In the genomic region with DNA sequence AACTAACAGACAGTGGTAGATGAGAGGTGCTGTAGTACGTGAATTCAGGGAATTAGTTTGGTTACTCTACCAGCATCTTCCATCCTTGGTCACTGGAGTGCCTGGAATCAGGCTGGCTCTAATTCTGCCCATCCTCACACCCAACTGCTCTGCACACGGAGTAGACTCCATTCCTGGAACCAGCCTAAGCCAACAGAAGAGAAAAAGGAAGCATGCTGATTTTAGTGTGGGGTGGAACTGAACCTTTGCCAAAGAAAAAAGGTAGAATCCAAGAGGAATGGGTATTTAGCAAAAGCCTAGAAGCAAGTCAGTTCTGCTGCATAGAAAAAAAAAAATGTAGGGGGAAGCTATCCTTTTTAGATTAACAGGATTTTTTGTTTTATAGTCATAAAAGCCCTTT, we compare ENCODE assay signal across 15 cellular contexts.
DNase-seq lines count a peak whose midpoint lies in the region; ATAC-seq, FAIRE-seq and TF ChIP-seq lines count a peak whose summit lies in the region.
"Had no signal": no experiment of that assay in that cellular context is flagged by ENCODE, and none has a peak within 500 bp of the region (broad histone marks: within the 10 kb centered on the region; RNA-seq: fewer than 3 reads in every experiment).

No MANE protein-coding gene starts in this region.

- H3K9me1 ChIP-seq in keratinocyte (ENCODE audit: control insufficient read depth, extremely low read depth, insufficient read depth, low read length): no peaks in the 10 kb centered on the region

- TF ChIP-seq POLR2A in GM12892 (IDR thresholded peaks at IDR 0.05; ENCODE audit: low read depth, low read length): no peak

- H4K20me1 ChIP-seq in BLaER1 (peaks cover 100% of the 10 kb centered on the region), keratinocyte (ENCODE audit: control insufficient read depth, extremely low read depth, insufficient read depth, low read length) (no peaks in the 10 kb centered on the region)

- H3K36me3 ChIP-seq in BLaER1 (peaks cover 100% of the 10 kb centered on the region), bronchial epithelial cell (ENCODE audit: control insufficient read depth, insufficient read depth, low read length) (no peaks in the 10 kb centered on the region), keratinocyte (ENCODE audit: control insufficient read depth in 2 of 2, extremely low read depth in 1 of 2, insufficient read depth in 2 of 2, low read length in 2 of 2) (peaks cover 0 to 2% of the 10 kb centered on the region in 2 experiments), mucosa of descending colon (ENCODE audit: low read depth) (no peaks in the 10 kb centered on the region)

- H2AFZ ChIP-seq in keratinocyte (ENCODE audit: control insufficient read depth, low read length): no peak overlapping the region

- H3K27ac ChIP-seq in BLaER1: peak overlapping the region; percentile 5; the same call in 1 of the 2 replicates
- peak overlapping the region; percentile 22 for H3K27ac ChIP-seq in keratinocyte (ENCODE audit: control insufficient read depth, insufficient read depth, low read length)

- intact Hi-C loops in mucosa of descending colon (cut with DNase I, micrococcal nuclease): no loop called here

- DNase-seq in GM12892 (ENCODE audit: insufficient read length): no peak
- no peak for DNase-seq in bronchial epithelial cell (ENCODE audit: low read depth)
- no peak for DNase-seq in keratinocyte (ENCODE audit: low read depth, low spot score)
- DNase-seq in T-helper 2 cell: no peak
- no peak for DNase-seq in mucosa of descending colon
- DNase-seq: 8988T; AML-193; CD4-positive, alpha-beta memory T cell; HCEC 1CT; HFFc6 had no signal

- TF ChIP-seq CTCF in bronchial epithelial cell (IDR thresholded peaks at IDR 0.05; ENCODE audit: insufficient read depth, low read length, severe bottlenecking) (no peak), keratinocyte (optimal IDR thresholded peaks at IDR 0.05 in 1 of 3, IDR thresholded peaks at IDR 0.05 in 1 of 3, conservative IDR thresholded peaks at IDR 0.05 in 1 of 3; ENCODE audit: extremely low read depth in 1 of 3, insufficient read depth in 2 of 3, low read length in 3 of 3) (no peak), mucosa of descending colon (IDR thresholded peaks at IDR 0.05) (no peak)

- H3K9ac ChIP-seq in BLaER1: no peak overlapping the region
- no peak overlapping the region for H3K9ac ChIP-seq in keratinocyte (ENCODE audit: control insufficient read depth, extremely low read depth, insufficient read depth, low read length)

- H3K79me2 ChIP-seq in keratinocyte (ENCODE audit: control insufficient read depth, insufficient read depth, low read length): peaks cover 19% of the 10 kb centered on the region

- FAIRE-seq in GM12892 (lab: Jason Lieb, UNC): peak; percentile 61
- peak; percentile 7 for FAIRE-seq in bronchial epithelial cell (lab: Jason Lieb, UNC)
- FAIRE-seq in keratinocyte (lab: Jason Lieb, UNC): no peak
- FAIRE-seq: G401.6, HepG2, HTR-8/SVneo had no signal

- H3K9me3 ChIP-seq in BLaER1: no peaks in the 10 kb centered on the region
- H3K9me3 ChIP-seq in keratinocyte (ENCODE audit: control insufficient read depth, low read depth, low read length): no peaks in the 10 kb centered on the region
- H3K9me3 ChIP-seq in mucosa of descending colon: no peaks in the 10 kb centered on the region

- H3K4me3 ChIP-seq in BLaER1: no peak overlapping the region
- H3K4me3 ChIP-seq in bronchial epithelial cell (ENCODE audit: low read depth, low read length): no peak overlapping the region
- H3K4me3 ChIP-seq in keratinocyte (ENCODE audit: control insufficient read depth in 2 of 3, extremely low read depth in 1 of 3, insufficient read depth in 2 of 3, low read depth in 1 of 3, low read length in 3 of 3): no peak overlapping the region
- H3K4me3 ChIP-seq in mucosa of descending colon: no peak overlapping the region

- dilution Hi-C loops in keratinocyte (cut with MboI; ENCODE audit: extremely low pct_ligation_motif_present, low sequenced_read_pairs): no loop called here

- no peaks in the 10 kb centered on the region for H3K27me3 ChIP-seq in BLaER1
- H3K27me3 ChIP-seq in bronchial epithelial cell (ENCODE audit: control insufficient read depth, insufficient read depth, low read length): no peaks in the 10 kb centered on the region
- H3K27me3 ChIP-seq in keratinocyte (ENCODE audit: control insufficient read depth, extremely low read depth, insufficient read depth, low read length): no peaks in the 10 kb centered on the region

- ATAC-seq in HG02759 (IDR thresholded peaks at IDR 0.05; ENCODE audit: unreplicated experiment) (no peak), mucosa of descending colon (no peak)
- ATAC-seq: HepG2 had no signal

- H3K4me2 ChIP-seq in BLaER1 (peak overlapping the region; percentile 78), keratinocyte (ENCODE audit: control insufficient read depth, extremely low read depth, insufficient read depth, low read depth, low read length) (peak overlapping the region; percentile 50)

- H3K4me1 ChIP-seq in BLaER1 (peaks cover 89% of the 10 kb centered on the region), keratinocyte (ENCODE audit: control insufficient read depth, extremely low read depth, insufficient read depth, low read length) (peaks cover 22% of the 10 kb centered on the region), mucosa of descending colon (ENCODE audit: low read depth) (no peaks in the 10 kb centered on the region)
